ENCODE assay signal across 1 cellular context in the genomic region with DNA sequence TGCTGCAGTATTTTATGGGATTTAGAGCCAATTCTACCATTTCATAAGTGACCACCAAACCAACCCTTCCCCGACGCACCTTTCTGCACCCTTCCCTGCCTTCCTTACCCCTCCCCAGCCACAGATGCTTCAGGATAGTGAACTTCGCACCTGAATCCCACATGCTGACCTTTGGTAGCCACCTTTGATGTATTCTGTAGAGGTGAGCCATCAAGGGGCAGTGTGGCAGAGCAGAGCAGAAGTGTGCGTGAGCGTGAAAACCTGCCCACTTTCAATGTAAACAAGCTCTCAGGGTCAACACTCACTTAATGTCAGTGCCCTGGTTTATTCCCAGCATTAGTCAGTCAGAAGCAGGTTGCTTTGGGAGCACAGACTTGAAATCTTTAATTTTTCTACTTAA.
A peak's percentile ranks its signal among the peaks of the same experiment; 100 is the strongest.
TF ChIP-seq lines count a peak whose summit lies in the region.

No MANE protein-coding gene starts in this region.

TF ChIP-seq in HepG2, 621 proteins besides CTCF, POLR2A, EP300 and RAD21 (continued from another document):
- no peak for TF ChIP-seq ZNF142 (CRISPR knock-in tag; IDR thresholded peaks at IDR 0.05)
- no peak for TF ChIP-seq PHF20 (CRISPR knock-in tag; IDR thresholded peaks at IDR 0.05)
- TF ChIP-seq CEBPB (IDR thresholded peaks at IDR 0.05; ENCODE audit: borderline replicate concordance, low read depth, low read length), result no peak
- TF ChIP-seq PAX8 (CRISPR knock-in tag; IDR thresholded peaks at IDR 0.05; ENCODE audit: borderline replicate concordance), result no peak
- no peak for TF ChIP-seq DR1 (CRISPR knock-in tag; IDR thresholded peaks at IDR 0.05)
- TF ChIP-seq NFIC (IDR thresholded peaks at IDR 0.05; ENCODE audit: low read length), result peak; percentile 76
- TF ChIP-seq ZFX (CRISPR knock-in tag; IDR thresholded peaks at IDR 0.05; ENCODE audit: low read depth), result 0 out of 2 replicates have a peak, but pooled peaks have one; percentile 22
- TF ChIP-seq CHD2 (IDR thresholded peaks at IDR 0.05; ENCODE audit: low read depth, low read length), result no peak
- TF ChIP-seq REXO4 (CRISPR knock-in tag; IDR thresholded peaks at IDR 0.05; ENCODE audit: borderline replicate concordance), result no peak
- peak; percentile 91 for TF ChIP-seq NR2F2 (IDR thresholded peaks at IDR 0.05; ENCODE audit: borderline replicate concordance, low read depth)
- no peak for TF ChIP-seq PHF8 (CRISPR knock-in tag; IDR thresholded peaks at IDR 0.05)
- TF ChIP-seq ZIK1 (CRISPR knock-in tag; IDR thresholded peaks at IDR 0.05; ENCODE audit: borderline replicate concordance, low read depth), result no peak
- TF ChIP-seq POLR2G (IDR thresholded peaks at IDR 0.05; ENCODE audit: low read depth, low read length), result no peak
- no peak for TF ChIP-seq THYN1 (CRISPR knock-in tag; IDR thresholded peaks at IDR 0.05; ENCODE audit: borderline replicate concordance, low read depth)
- TF ChIP-seq ZNF180 (CRISPR knock-in tag; IDR thresholded peaks at IDR 0.05; ENCODE audit: borderline replicate concordance, low read depth), result no peak
- TF ChIP-seq, protein P1, sequence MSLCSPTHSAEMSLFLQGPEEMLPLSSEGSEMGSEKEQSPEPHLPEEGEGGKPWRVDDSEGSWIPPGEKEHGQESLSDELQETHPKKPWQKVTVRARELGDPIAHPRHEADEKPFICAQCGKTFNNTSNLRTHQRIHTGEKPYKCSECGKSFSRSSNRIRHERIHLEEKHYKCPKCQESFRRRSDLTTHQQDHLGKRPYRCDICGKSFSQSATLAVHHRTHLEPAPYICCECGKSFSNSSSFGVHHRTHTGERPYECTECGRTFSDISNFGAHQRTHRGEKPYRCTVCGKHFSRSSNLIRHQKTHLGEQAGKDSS (CRISPR knock-in tag; IDR thresholded peaks at IDR 0.05; ENCODE audit: borderline replicate concordance, low read depth), result no peak
- no peak for TF ChIP-seq HIVEP1 (CRISPR knock-in tag; IDR thresholded peaks at IDR 0.05)
- TF ChIP-seq MZF1 (CRISPR knock-in tag; IDR thresholded peaks at IDR 0.05; ENCODE audit: borderline replicate concordance), result no peak
- no peak for TF ChIP-seq SKI (IDR thresholded peaks at IDR 0.05; ENCODE audit: partially characterized antibody)
- TF ChIP-seq ZKSCAN8 (CRISPR knock-in tag; IDR thresholded peaks at IDR 0.05; ENCODE audit: borderline replicate concordance), result peak; percentile 56; the same call in 1 of the 2 replicates
- TF ChIP-seq ZNF431 (CRISPR knock-in tag; IDR thresholded peaks at IDR 0.05; ENCODE audit: borderline replicate concordance, low read depth), result no peak
- TF ChIP-seq ZNF24 (IDR thresholded peaks at IDR 0.05), result no peak
